ENCODE assay signal across 7 cellular contexts in the genomic region with DNA sequence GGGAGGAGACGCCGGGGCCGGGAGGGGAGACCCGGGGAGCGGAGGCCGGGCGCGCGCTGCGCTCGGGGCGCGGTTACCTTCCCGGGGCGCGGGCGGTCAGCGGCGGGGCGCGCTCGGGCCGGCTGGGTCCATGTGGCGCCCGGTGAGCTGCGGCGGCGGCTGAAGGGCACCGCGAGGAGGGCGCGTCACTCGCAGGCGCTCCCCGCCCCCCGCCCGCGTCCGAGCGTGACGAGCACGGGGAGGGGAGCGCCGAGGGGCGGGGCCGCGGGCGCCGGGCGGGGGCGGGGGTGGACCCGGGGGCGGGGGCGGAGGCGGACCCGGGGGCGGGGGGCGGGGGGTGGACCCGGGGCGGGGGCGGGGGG. TPM values are rescaled to one million over a fixed set of nuclear protein-coding genes. Genes with fewer than 3 reads are reported as not detected.
DNase-seq lines count a peak whose midpoint lies in the region; ATAC-seq and TF ChIP-seq lines count a peak whose summit lies in the region.

A gene (minus strand): TSS at position 161 of the 362 bp plus-strand sequence. CDS start 1,607 bp downstream, outside the sequence.

- H3K79me1 ChIP-seq in IMR-90 (ENCODE audit: low read depth in 1 of 2, low read length in 2 of 2): no peaks in the 10 kb centered on the region

- no peak within 1 kb of the TSS for H2AK9ac ChIP-seq in IMR-90 (replicated peaks; ENCODE audit: low read depth, low read length, poor library complexity)

- H2AK5ac ChIP-seq in IMR-90 (ENCODE audit: low read depth, low read length): no peak within 1 kb of the TSS

- CTCF ChIA-PET in IMR-90 (lab: Yijun Ruan, JAX): no interaction called here

- no peak within 1 kb of the TSS for H3K18ac ChIP-seq in IMR-90 (ENCODE audit: low read depth, low read length)

- peaks cover 63% of the 10 kb centered on the region for H3K27me3 Mint-ChIP-seq in nephron progenitor cell (ENCODE audit: low read depth, poor library complexity)

- no peaks in the 10 kb centered on the region for H3K9me1 ChIP-seq in IMR-90 (ENCODE audit: insufficient read depth, low read length)

- H4K8ac ChIP-seq in IMR-90 (ENCODE audit: low read depth in 2 of 2, low read length in 2 of 2): no peak within 1 kb of the TSS

- H3K9me3 Mint-ChIP-seq in nephron progenitor cell: no peaks in the 10 kb centered on the region

- no peak within 1 kb of the TSS for H3K27ac ChIP-seq in IMR-90 (ENCODE audit: insufficient read depth, low read length)

- H2BK20ac ChIP-seq in IMR-90 (ENCODE audit: low read depth, low read length): no peak within 1 kb of the TSS

- in situ Hi-C loops in IMR-90 (cut with MboI; ENCODE audit: low sequenced_read_pairs): no loop called here

- DNase-seq in DMS53 treated with DMSO at 0.1 percent for 48 hours (lab: John Stamatoyannopoulos, UW; ENCODE audit: unreplicated experiment): peak; percentile 56
- DNase-seq in IMR-90: no peak
- no peak for DNase-seq in choroid plexus epithelial cell (ENCODE audit: low read depth)
- peak; percentile 71 for DNase-seq in nephron progenitor cell
- DNase-seq in superior temporal gyrus (ENCODE audit: extremely low spot score): no peak
- no peak for DNase-seq in activated CD4-positive, CD25-positive, alpha-beta regulatory T cell (lab: John Stamatoyannopoulos, UW)

- no peak within 1 kb of the TSS for H2BK15ac ChIP-seq in IMR-90 (ENCODE audit: low read depth, low read length)

- no peaks in the 10 kb centered on the region; the same call in 1 of the 2 replicates for H3K4me1 ChIP-seq in IMR-90 (ENCODE audit: control insufficient read depth, insufficient read depth, low read length)

- peak within 1 kb of the TSS; percentile 38 for H3K4me3 ChIP-seq in IMR-90 (ENCODE audit: insufficient read depth, low read depth, low read length)
- H3K4me3 ChIP-seq in choroid plexus epithelial cell (ENCODE audit: low read depth, low read length): peak within 1 kb of the TSS; percentile 30

- H3K27ac Mint-ChIP-seq in nephron progenitor cell: no peak within 1 kb of the TSS

- dilution Hi-C loops in IMR-90 (cut with HindIII; ENCODE audit: low sequenced_read_pairs, unreplicated experiment): no loop called here

- no TSS peak for BruUV-seq in IMR-90 (replicated peaks; lab: Mats Ljungman, UMichigan)

- H3K36me3 ChIP-seq in IMR-90 (ENCODE audit: control insufficient read depth, insufficient read depth, low read length): no peaks in the 10 kb centered on the region

- H3K4me2 ChIP-seq in IMR-90 (ENCODE audit: low read depth, low read length): peak within 1 kb of the TSS; percentile 22; the same call in 1 of the 2 replicates

- peak within 1 kb of the TSS; percentile 11 for H3K4me3 Mint-ChIP-seq in nephron progenitor cell

- no peak within 1 kb of the TSS for H2BK5ac ChIP-seq in IMR-90 (ENCODE audit: low read depth, low read length, poor library complexity, severe bottlenecking)

- no peak within 1 kb of the TSS for H4K91ac ChIP-seq in IMR-90 (ENCODE audit: insufficient read depth, low read depth, low read length)

- H3K4ac ChIP-seq in IMR-90 (ENCODE audit: low read depth, low read length): no peak within 1 kb of the TSS

- no peak within 1 kb of the TSS for H2BK120ac ChIP-seq in IMR-90 (ENCODE audit: low read depth, low read length)

- TF ChIP-seq RAD21 in IMR-90 (IDR thresholded peaks at IDR 0.05; ENCODE audit: low read length): no peak

- ATAC-seq in IMR-90 (ENCODE audit: low read depth) (peak; percentile 42), GM21423 (IDR thresholded peaks at IDR 0.05; ENCODE audit: unreplicated experiment) (no peak)

- no peak within 1 kb of the TSS for H3K23ac ChIP-seq in IMR-90 (ENCODE audit: low read depth, low read length)

- no peak within 1 kb of the TSS for H3K9ac ChIP-seq in IMR-90 (ENCODE audit: low read depth, low read length)

- no peak within 1 kb of the TSS for H3K14ac ChIP-seq in IMR-90 (replicated peaks; ENCODE audit: low read depth, low read length)

- H3K56ac ChIP-seq in IMR-90 (ENCODE audit: extremely low read depth, insufficient read depth, low read length): no peak within 1 kb of the TSS

- H4K20me1 ChIP-seq in IMR-90 (ENCODE audit: insufficient read depth, low read length): peaks cover 3% of the 10 kb centered on the region; the same call in 1 of the 2 replicates

- no peak within 1 kb of the TSS for H4K5ac ChIP-seq in IMR-90 (ENCODE audit: low read depth, low read length)

- POLR2A ChIA-PET in IMR-90 (lab: Charles Lee; ENCODE audit: unreplicated experiment): no interaction called here

- H3K9me3 ChIP-seq in IMR-90 (ENCODE audit: control insufficient read depth, insufficient read depth, low read length): no peaks in the 10 kb centered on the region

- intact Hi-C loops in IMR-90 (cut with micrococcal nuclease): no loop called here

- peak within 1 kb of the TSS; percentile 63 for H2AFZ ChIP-seq in IMR-90 (replicated peaks; ENCODE audit: low read length, poor library complexity)

- TF ChIP-seq CTCF in IMR-90 (conservative IDR thresholded peaks at IDR 0.05; ENCODE audit: low read depth, low read length) (no peak), choroid plexus epithelial cell (conservative IDR thresholded peaks at IDR 0.05; ENCODE audit: low read depth, low read length) (no peak), nephron progenitor cell (IDR thresholded peaks at IDR 0.05) (no peak)

- WGBS in IMR-90 (ENCODE audit: extremely low coverage in 2 of 2, insufficient read length in 1 of 2), 2 experiments: no CpG with 5 or more reads among the region's 61 CpGs

- peaks cover 78% of the 10 kb centered on the region for H3K27me3 ChIP-seq in IMR-90 (ENCODE audit: control insufficient read depth, insufficient read depth, low read length)

- no peak for TF ChIP-seq POLR2A in IMR-90 (IDR thresholded peaks at IDR 0.05; ENCODE audit: low read depth, low read length)

- H3K36me3 Mint-ChIP-seq in nephron progenitor cell (ENCODE audit: low read depth): no peaks in the 10 kb centered on the region

- peaks cover 7% of the 10 kb centered on the region for H3K4me1 Mint-ChIP-seq in nephron progenitor cell

TF ChIP-seq in IMR-90, 13 proteins besides CTCF, POLR2A, EP300 and RAD21:
- TF ChIP-seq, protein P1, sequence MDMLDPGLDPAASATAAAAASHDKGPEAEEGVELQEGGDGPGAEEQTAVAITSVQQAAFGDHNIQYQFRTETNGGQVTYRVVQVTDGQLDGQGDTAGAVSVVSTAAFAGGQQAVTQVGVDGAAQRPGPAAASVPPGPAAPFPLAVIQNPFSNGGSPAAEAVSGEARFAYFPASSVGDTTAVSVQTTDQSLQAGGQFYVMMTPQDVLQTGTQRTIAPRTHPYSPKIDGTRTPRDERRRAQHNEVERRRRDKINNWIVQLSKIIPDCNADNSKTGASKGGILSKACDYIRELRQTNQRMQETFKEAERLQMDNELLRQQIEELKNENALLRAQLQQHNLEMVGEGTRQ (IDR thresholded peaks at IDR 0.05; ENCODE audit: low read depth, low read length): no peak
- 0 out of 2 replicates have a peak, but pooled peaks have one; percentile 9 for TF ChIP-seq MAZ (IDR thresholded peaks at IDR 0.05; ENCODE audit: borderline replicate concordance, low read depth, low read length)

RNA-seq across cellular contexts. Expression of the gene that starts here (rescaled TPM):
- not detected in 2 replicates for total RNA-seq in IMR-90 (2012; rRNA removed)
- 0.05 and 0.06 TPM in 2 replicates for polyA plus RNA-seq in IMR-90 (2012; rRNA removed)
- 0.05 and 0.13 TPM in 2 replicates for polyA plus RNA-seq in IMR-90 (2012; cell fraction: cytosol; rRNA removed)
- 0.25 and 0.30 TPM in 2 replicates for polyA plus RNA-seq in IMR-90 (2012; cell fraction: nucleus; rRNA removed; ENCODE audit: low replicate concordance)

Comparison
In these comparisons a context has a peak if more than half of its experiments do, and no peak if none do; other contexts are left out.
1. Peak in ATAC-seq, H3K4me3 ChIP-seq and H3K4me2 ChIP-seq in IMR-90; RNA of the gene not detected or under 1 TPM.
2. DNase-seq: peak in DMS53 treated with DMSO at 0.1 percent for 48 hours (single experiment) and nephron progenitor cell (single experiment); none in IMR-90 (single experiment), choroid plexus epithelial cell (single experiment), superior temporal gyrus (single experiment) and activated CD4-positive, CD25-positive, alpha-beta regulatory T cell (0 of 4).